ENCODE assay signal across 12 cellular contexts in genomic region chr6:127100510-127101140, GRCh38. TPM values are rescaled to one million over a fixed set of nuclear protein-coding genes. Genes with fewer than 3 reads are reported as not detected.
DNase-seq lines count a peak whose midpoint lies in the region; ATAC-seq and TF ChIP-seq lines count a peak whose summit lies in the region.
"Had no signal": no experiment of that assay in that cellular context is flagged by ENCODE, and none has a peak within 500 bp of the region (broad histone marks: within the 10 kb centered on the region; RNA-seq: fewer than 3 reads in every experiment).

No MANE protein-coding gene starts in this region.

- BruUV-seq in Caco-2 (replicated peaks; lab: Mats Ljungman, UMichigan): no TSS peak
- no TSS peak for BruUV-seq in mammary epithelial cell (replicated peaks; lab: Mats Ljungman, UMichigan)

- H3K36me3 Mint-ChIP-seq in Caco-2 (ENCODE audit: insufficient read depth, unreplicated experiment): peaks cover 6% of the 10 kb centered on the region
- no peaks in the 10 kb centered on the region for H3K36me3 Mint-ChIP-seq in effector memory CD8-positive, alpha-beta T cell (ENCODE audit: insufficient read depth)

- H3K36me3 ChIP-seq in Caco-2 (ENCODE audit: control insufficient read depth, insufficient read depth, low read length) (no peaks in the 10 kb centered on the region), mammary epithelial cell (ENCODE audit: insufficient read depth, low read length) (no peaks in the 10 kb centered on the region), mesenchymal stem cell (ENCODE audit: control insufficient read depth in 1 of 2, insufficient read depth in 2 of 2, low read depth in 1 of 2, low read length in 2 of 2) (no peaks in the 10 kb centered on the region)

- CTCF ChIA-PET in Caco-2 (lab: Charles Lee) (no interaction called here), mammary epithelial cell (lab: Charles Lee; ENCODE audit: low non-redundant PET) (no interaction called here)

- H2BK120ac ChIP-seq in mesenchymal stem cell (ENCODE audit: low read depth, low read length): no peak overlapping the region

- H3K4ac ChIP-seq in mesenchymal stem cell (ENCODE audit: low read depth in 1 of 2, low read length in 2 of 2): no peak overlapping the region

- H3K9me3 ChIP-seq in Caco-2 (no peaks in the 10 kb centered on the region), mammary epithelial cell (replicated peaks; ENCODE audit: insufficient read depth, low read length) (no peaks in the 10 kb centered on the region), mesenchymal stem cell (ENCODE audit: control insufficient read depth, low read length) (no peaks in the 10 kb centered on the region)

- H3K27ac ChIP-seq in mammary epithelial cell (ENCODE audit: insufficient read depth, low read depth, low read length) (no peak overlapping the region), mesenchymal stem cell (ENCODE audit: low read length, poor library complexity, severe bottlenecking) (no peak overlapping the region)

- ATAC-seq in GM21723 (IDR thresholded peaks at IDR 0.05; ENCODE audit: unreplicated experiment): no peak
- no peak for ATAC-seq in effector memory CD8-positive, alpha-beta T cell (replicated peaks)

- H3K14ac ChIP-seq in mesenchymal stem cell (ENCODE audit: low read length in 2 of 2): no peak overlapping the region

- H3K9me3 Mint-ChIP-seq in Caco-2 (ENCODE audit: unreplicated experiment): no peaks in the 10 kb centered on the region
- no peaks in the 10 kb centered on the region for H3K9me3 Mint-ChIP-seq in effector memory CD8-positive, alpha-beta T cell
- H3K9me3 Mint-ChIP-seq: activated B cell treated with CpG ODN at 0.5 μM for 24 hours had no signal

- H4K8ac ChIP-seq in mesenchymal stem cell (ENCODE audit: low read length): no peak overlapping the region

- peaks cover 5% of the 10 kb centered on the region for H3K4me1 Mint-ChIP-seq in Caco-2 (ENCODE audit: low read depth, unreplicated experiment)
- no peaks in the 10 kb centered on the region for H3K4me1 Mint-ChIP-seq in effector memory CD8-positive, alpha-beta T cell (ENCODE audit: low read depth in 2 of 2)
- H3K4me1 Mint-ChIP-seq: activated B cell treated with CpG ODN at 0.5 μM for 24 hours had no signal

- 8% methylated on average over 3 of the region's 3 CpGs for WGBS in mammary epithelial cell (ENCODE audit: low coverage, missing lambda C conversion rate)
- WGBS in mesenchymal stem cell: 100% methylated on average over 1 of the region's 3 CpGs

- POLR2A ChIA-PET in Caco-2 (lab: Charles Lee): no interaction called here

- no peak overlapping the region for H2BK15ac ChIP-seq in mesenchymal stem cell (ENCODE audit: low read depth, poor library complexity, severe bottlenecking)

- no peaks in the 10 kb centered on the region for H3K79me2 ChIP-seq in mammary epithelial cell (ENCODE audit: insufficient read depth, low read length)

- DNase-seq in Caco-2 (no peak), NAMALWA (ENCODE audit: low spot score) (peak; percentile 25), mammary epithelial cell (no peak), mesenchymal stem cell (peak; percentile 46), H4 (ENCODE audit: low spot score) (no peak)
- no peak for DNase-seq in activated CD4-positive, alpha-beta T cell treated with anti-CD3 and anti-CD28 coated beads, Interleukin-2, amount 50 U/mL, for 1 hour
- DNase-seq in effector memory CD8-positive, alpha-beta T cell: no peak
- DNase-seq: activated B cell treated with CpG ODN at 0.5 μM for 24 hours, amniotic stem cell, NCI-H1105 had no signal

- no peak overlapping the region for H2AFZ ChIP-seq in mammary epithelial cell (ENCODE audit: low read depth, low read length)
- no peak overlapping the region for H2AFZ ChIP-seq in mesenchymal stem cell (ENCODE audit: low read depth, low read length)

- H3K4me3 Mint-ChIP-seq in Caco-2 (ENCODE audit: unreplicated experiment): no peak overlapping the region
- H3K4me3 Mint-ChIP-seq in effector memory CD8-positive, alpha-beta T cell: no peak overlapping the region
- H3K4me3 Mint-ChIP-seq: activated B cell treated with CpG ODN at 0.5 μM for 24 hours had no signal

- H3K79me1 ChIP-seq in mesenchymal stem cell (replicated peaks; ENCODE audit: low read length, poor library complexity, severe bottlenecking): no peaks in the 10 kb centered on the region

- H3K9ac ChIP-seq in mammary epithelial cell (ENCODE audit: insufficient read depth, low read length) (no peak overlapping the region), mesenchymal stem cell (ENCODE audit: low read length) (peak overlapping the region; percentile 5)

- dilution Hi-C loops in mammary epithelial cell (cut with HindIII; ENCODE audit: low sequenced_read_pairs): no loop called here

- H3K4me3 ChIP-seq in Caco-2 (ENCODE audit: low read depth, low read length): no peak overlapping the region
- no peak overlapping the region for H3K4me3 ChIP-seq in mammary epithelial cell (replicated peaks in 1 of 3; ENCODE audit: insufficient read depth in 1 of 3, low read depth in 2 of 3, low read length in 3 of 3)
- no peak overlapping the region for H3K4me3 ChIP-seq in mesenchymal stem cell (ENCODE audit: insufficient read depth in 1 of 2, low read depth in 1 of 2, low read length in 2 of 2)

- H3K4me1 ChIP-seq in Caco-2 (peaks cover 5% of the 10 kb centered on the region), mammary epithelial cell (ENCODE audit: insufficient read depth, low read length) (no peaks in the 10 kb centered on the region), mesenchymal stem cell (ENCODE audit: control insufficient read depth, insufficient read depth, low read depth, low read length) (no peaks in the 10 kb centered on the region)

- H3K4me2 ChIP-seq in mammary epithelial cell (ENCODE audit: insufficient read depth, low read depth, low read length) (no peak overlapping the region), mesenchymal stem cell (ENCODE audit: low read length, poor library complexity, severe bottlenecking) (no peak overlapping the region)

- no peak overlapping the region for H2BK12ac ChIP-seq in mesenchymal stem cell (ENCODE audit: low read length in 2 of 2)

- H3K27me3 ChIP-seq in Caco-2 (replicated peaks; ENCODE audit: control insufficient read depth, insufficient read depth, low read length) (no peaks in the 10 kb centered on the region), mammary epithelial cell (ENCODE audit: insufficient read depth, low read length) (peaks cover 9% of the 10 kb centered on the region), mesenchymal stem cell (ENCODE audit: control insufficient read depth in 1 of 2, insufficient read depth in 1 of 2, low read length in 2 of 2) (no peaks in the 10 kb centered on the region)

- H2AK5ac ChIP-seq in mesenchymal stem cell (ENCODE audit: low read length, severe bottlenecking): no peak overlapping the region

- TF ChIP-seq CTCF in Caco-2 (IDR thresholded peaks at IDR 0.05; ENCODE audit: insufficient read depth in 1 of 2, low read depth in 1 of 2, low read length in 1 of 2, severe bottlenecking in 1 of 2, unreplicated experiment in 1 of 2): peak; percentile 34 to 36
- TF ChIP-seq CTCF in mammary epithelial cell (conservative IDR thresholded peaks at IDR 0.05 in 1 of 2, IDR thresholded peaks at IDR 0.05 in 1 of 2; ENCODE audit: extremely low read depth in 1 of 2, insufficient read depth in 1 of 2, low read depth in 1 of 2, low read length in 2 of 2): peak; percentile 24 to 37

- H3K23ac ChIP-seq in mesenchymal stem cell (ENCODE audit: low read length in 2 of 2): no peak overlapping the region

- no peak overlapping the region for H2BK5ac ChIP-seq in mesenchymal stem cell (ENCODE audit: low read depth, low read length, poor library complexity, severe bottlenecking)

- H4K91ac ChIP-seq in mesenchymal stem cell (ENCODE audit: low read length): no peak overlapping the region

- in situ Hi-C loops in mammary epithelial cell (cut with MboI; ENCODE audit: low sequenced_read_pairs in 2 of 2): no loop called here

- intact Hi-C loops in Caco-2 (cut with micrococcal nuclease; ENCODE audit: unreplicated experiment) (loop anchor here (1.0 kb wide), 2 partner anchors 296 to 571 kb away; no protein-coding TSS in a partner anchor), mammary epithelial cell (cut with micrococcal nuclease) (no loop called here)

- no peaks in the 10 kb centered on the region for H3K27me3 Mint-ChIP-seq in Caco-2 (ENCODE audit: insufficient read depth, unreplicated experiment)
- peaks cover 0 to 7% of the 10 kb centered on the region in 2 donors for H3K27me3 Mint-ChIP-seq in effector memory CD8-positive, alpha-beta T cell

- H4K20me1 ChIP-seq in mammary epithelial cell (ENCODE audit: insufficient read depth, low read length): no peaks in the 10 kb centered on the region

- H3K27ac Mint-ChIP-seq in Caco-2 (ENCODE audit: unreplicated experiment): no peak overlapping the region
- H3K27ac Mint-ChIP-seq in effector memory CD8-positive, alpha-beta T cell: no peak overlapping the region
- H3K27ac Mint-ChIP-seq: activated B cell treated with CpG ODN at 0.5 μM for 24 hours had no signal

- H3K18ac ChIP-seq in mesenchymal stem cell (ENCODE audit: low read depth in 1 of 2, low read length in 2 of 2): peak overlapping the region in 1 of 2 experiments; percentile 24

RNA-seq across cellular contexts. Expression of gene RSPO3, which starts 17.8 kb away (rescaled TPM):
- 0.11 TPM in 1 of 2 replicates, not detected in the other for total RNA-seq in Caco-2 (2022)
- not detected for total RNA-seq in mammary epithelial cell
- not detected for polyA plus RNA-seq in mammary epithelial cell
- not detected for polyA minus RNA-seq in mammary epithelial cell
- polyA plus RNA-seq in mesenchymal stem cell (2013, experiment 1 of 2): 2.1 TPM
- polyA plus RNA-seq in mesenchymal stem cell (2013, experiment 2 of 2): 2.4 TPM
- total RNA-seq in H4 (2014; rRNA removed; shearing (Covaris generic)): 0.10 TPM in 1 of 2 replicates, not detected in the other
- total RNA-seq: activated B cell treated with CpG ODN at 0.5 μM for 24 hours, lung microvascular endothelial cell had no signal

Comparison
In these comparisons a context has a peak if more than half of its experiments do, and no peak if none do; other contexts are left out.
1. DNase-seq: peak in NAMALWA (single experiment) and mesenchymal stem cell (single experiment); none in Caco-2 (0 of 2), mammary epithelial cell (single experiment), H4 (single experiment), activated CD4-positive, alpha-beta T cell treated with anti-CD3 and anti-CD28 coated beads, Interleukin-2, amount 50 U/mL, for 1 hour (single experiment) and effector memory CD8-positive, alpha-beta T cell (0 of 3).